In genomic region chr16:17205279-17206139, GRCh38 we compare ENCODE assay signal across 11 cellular contexts.
A peak's percentile ranks its signal among the peaks of the same experiment; 100 is the strongest.
DNase-seq lines count a peak whose midpoint lies in the region; ATAC-seq and TF ChIP-seq lines count a peak whose summit lies in the region.
"Had no signal": no experiment of that assay in that cellular context is flagged by ENCODE, and none has a peak within 500 bp of the region (broad histone marks: within the 10 kb centered on the region; RNA-seq: fewer than 3 reads in every experiment).

No MANE protein-coding gene starts in this region.

- BruUV-seq in Calu3 (replicated peaks; lab: Mats Ljungman, UMichigan), result no TSS peak

- peaks cover 19% of the 10 kb centered on the region for H3K4me1 ChIP-seq in HUES64 (ENCODE audit: insufficient read depth, low read length)

- peaks cover 13% of the 10 kb centered on the region for H3K4me1 Mint-ChIP-seq in Calu3 (ENCODE audit: low read depth, unreplicated experiment)
- peaks cover 33% of the 10 kb centered on the region for H3K4me1 Mint-ChIP-seq in nephron

- H3K9me3 Mint-ChIP-seq in Calu3 (ENCODE audit: low read depth, unreplicated experiment), result no peaks in the 10 kb centered on the region
- H3K9me3 Mint-ChIP-seq in nephron, result no peaks in the 10 kb centered on the region
- H3K9me3 Mint-ChIP-seq: activated T-cell treated with anti-CD3 and anti-CD28 coated beads, Interleukin-2, amount 50 U/mL, for 4 hours; central memory CD8-positive, alpha-beta T cell had no signal

- H3K27ac Mint-ChIP-seq in Calu3 (ENCODE audit: unreplicated experiment), result no peak overlapping the region
- peak overlapping the region in 2 of 3 experiments; percentile 57 to 69 for H3K27ac Mint-ChIP-seq in nephron

- intact Hi-C loops in Calu3 (cut with micrococcal nuclease; ENCODE audit: unreplicated experiment), result loop anchor here (1.0 kb wide), 1 partner anchor 266 kb away; no protein-coding TSS in a partner anchor

- no peaks in the 10 kb centered on the region for H3K36me3 ChIP-seq in HUES64 (ENCODE audit: insufficient read depth, low read length)

- no peak for ATAC-seq in HG02840 (IDR thresholded peaks at IDR 0.05; ENCODE audit: low FRiP score, unreplicated experiment)
- ATAC-seq in GM19035 (IDR thresholded peaks at IDR 0.05; ENCODE audit: unreplicated experiment), result no peak
- no peak for ATAC-seq in GM18870 (IDR thresholded peaks at IDR 0.05; ENCODE audit: unreplicated experiment)
- ATAC-seq: activated T-cell treated with anti-CD3 and anti-CD28 coated beads, Interleukin-2, amount 50 U/mL, for 4 hours had no signal

- CTCF ChIA-PET in Calu3 (lab: Charles Lee), result interaction anchor here (1.0 to 2.5 kb wide), 3 partner anchors 11 to 67 kb away, joined by 3 to 7 read pairs (median 4); no protein-coding TSS in a partner anchor

- peak; percentile 34 for DNase-seq in Calu3
- DNase-seq in dedifferentiated amniotic fluid mesenchymal stem cell (ENCODE audit: extremely low spot score), result peak; percentile 37
- DNase-seq in Kasumi-1 (lab: John Stamatoyannopoulos, UW), result no peak
- DNase-seq: activated T-cell treated with anti-CD3 and anti-CD28 coated beads, Interleukin-2, amount 50 U/mL, for 4 hours; HCEC 1CT had no signal

- H3K27me3 ChIP-seq in HUES64 (ENCODE audit: insufficient read depth, low read length), result no peaks in the 10 kb centered on the region

- H3K4me3 Mint-ChIP-seq in Calu3 (ENCODE audit: low read depth, unreplicated experiment) (no peak overlapping the region), nephron (peak overlapping the region in 1 of 3 experiments; percentile 35)
- H3K4me3 Mint-ChIP-seq: activated T-cell treated with anti-CD3 and anti-CD28 coated beads, Interleukin-2, amount 50 U/mL, for 4 hours; central memory CD8-positive, alpha-beta T cell had no signal

- no peaks in the 10 kb centered on the region for H3K9me3 ChIP-seq in HUES64 (ENCODE audit: insufficient read depth, low read depth, low read length)

- H3K27ac ChIP-seq in HUES64 (ENCODE audit: low read depth, low read length), result peak overlapping the region; percentile 48; the same call in 1 of the 2 replicates

- WGBS in HUES64, result 56% methylated on average over 5 of the region's 6 CpGs

- TF ChIP-seq CTCF in Calu3 (IDR thresholded peaks at IDR 0.05; ENCODE audit: unreplicated experiment) (no peak), nephron (IDR thresholded peaks at IDR 0.05; ENCODE audit: unreplicated experiment in 3 of 3) (no peak)

- no peak overlapping the region for H3K9ac ChIP-seq in HUES64 (ENCODE audit: low read depth, low read length)

- no peak overlapping the region for H3K4me3 ChIP-seq in HUES64 (ENCODE audit: low read length)

- peaks cover 15% of the 10 kb centered on the region for H3K27me3 Mint-ChIP-seq in Calu3 (ENCODE audit: unreplicated experiment)
- H3K27me3 Mint-ChIP-seq in nephron (ENCODE audit: low read depth), result peaks cover 7% of the 10 kb centered on the region
- H3K27me3 Mint-ChIP-seq: central memory CD8-positive, alpha-beta T cell had no signal

- H3K36me3 Mint-ChIP-seq in Calu3 (ENCODE audit: insufficient read depth, unreplicated experiment) (no peaks in the 10 kb centered on the region), nephron (ENCODE audit: low read depth) (no peaks in the 10 kb centered on the region)

Comparison
In these comparisons a context has a peak if more than half of its experiments do, and no peak if none do; other contexts are left out.
1. DNase-seq: peak in Calu3 (single experiment) and dedifferentiated amniotic fluid mesenchymal stem cell (single experiment); none in Kasumi-1 (0 of 2).